In genomic region chr6:158815379-158815724, GRCh38 we compare ENCODE assay signal across 1 cellular context.
TF ChIP-seq lines count a peak whose summit lies in the region.

No MANE protein-coding gene starts in this region.

TF ChIP-seq in HepG2, 621 proteins besides CTCF, POLR2A, EP300 and RAD21 (continued from another document and continues in another):
- no peak for TF ChIP-seq ZNF549 (CRISPR knock-in tag; IDR thresholded peaks at IDR 0.05)
- TF ChIP-seq ZNF547 (CRISPR knock-in tag; IDR thresholded peaks at IDR 0.05): no peak
- no peak for TF ChIP-seq ATAD3A (CRISPR knock-in tag; IDR thresholded peaks at IDR 0.05)
- no peak; the same call in 1 of the 2 replicates for TF ChIP-seq ZNF460 (CRISPR knock-in tag; IDR thresholded peaks at IDR 0.05; ENCODE audit: borderline replicate concordance)
- no peak for TF ChIP-seq TFDP2 (CRISPR knock-in tag; IDR thresholded peaks at IDR 0.05)
- TF ChIP-seq, protein P1, sequence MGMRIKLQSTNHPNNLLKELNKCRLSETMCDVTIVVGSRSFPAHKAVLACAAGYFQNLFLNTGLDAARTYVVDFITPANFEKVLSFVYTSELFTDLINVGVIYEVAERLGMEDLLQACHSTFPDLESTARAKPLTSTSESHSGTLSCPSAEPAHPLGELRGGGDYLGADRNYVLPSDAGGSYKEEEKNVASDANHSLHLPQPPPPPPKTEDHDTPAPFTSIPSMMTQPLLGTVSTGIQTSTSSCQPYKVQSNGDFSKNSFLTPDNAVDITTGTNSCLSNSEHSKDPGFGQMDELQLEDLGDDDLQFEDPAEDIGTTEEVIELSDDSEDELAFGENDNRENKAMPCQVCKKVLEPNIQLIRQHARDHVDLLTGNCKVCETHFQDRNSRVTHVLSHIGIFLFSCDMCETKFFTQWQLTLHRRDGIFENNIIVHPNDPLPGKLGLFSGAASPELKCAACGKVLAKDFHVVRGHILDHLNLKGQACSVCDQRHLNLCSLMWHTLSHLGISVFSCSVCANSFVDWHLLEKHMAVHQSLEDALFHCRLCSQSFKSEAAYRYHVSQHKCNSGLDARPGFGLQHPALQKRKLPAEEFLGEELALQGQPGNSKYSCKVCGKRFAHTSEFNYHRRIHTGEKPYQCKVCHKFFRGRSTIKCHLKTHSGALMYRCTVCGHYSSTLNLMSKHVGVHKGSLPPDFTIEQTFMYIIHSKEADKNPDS (CRISPR knock-in tag; IDR thresholded peaks at IDR 0.05): no peak
- TF ChIP-seq, protein P2, sequence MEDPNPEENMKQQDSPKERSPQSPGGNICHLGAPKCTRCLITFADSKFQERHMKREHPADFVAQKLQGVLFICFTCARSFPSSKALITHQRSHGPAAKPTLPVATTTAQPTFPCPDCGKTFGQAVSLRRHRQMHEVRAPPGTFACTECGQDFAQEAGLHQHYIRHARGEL (CRISPR knock-in tag; IDR thresholded peaks at IDR 0.05): no peak
- no peak for TF ChIP-seq PCBP2 (optimal IDR thresholded peaks at IDR 0.05; ENCODE audit: low read depth, low read length, poor library complexity, severe bottlenecking)
- TF ChIP-seq, protein P3, sequence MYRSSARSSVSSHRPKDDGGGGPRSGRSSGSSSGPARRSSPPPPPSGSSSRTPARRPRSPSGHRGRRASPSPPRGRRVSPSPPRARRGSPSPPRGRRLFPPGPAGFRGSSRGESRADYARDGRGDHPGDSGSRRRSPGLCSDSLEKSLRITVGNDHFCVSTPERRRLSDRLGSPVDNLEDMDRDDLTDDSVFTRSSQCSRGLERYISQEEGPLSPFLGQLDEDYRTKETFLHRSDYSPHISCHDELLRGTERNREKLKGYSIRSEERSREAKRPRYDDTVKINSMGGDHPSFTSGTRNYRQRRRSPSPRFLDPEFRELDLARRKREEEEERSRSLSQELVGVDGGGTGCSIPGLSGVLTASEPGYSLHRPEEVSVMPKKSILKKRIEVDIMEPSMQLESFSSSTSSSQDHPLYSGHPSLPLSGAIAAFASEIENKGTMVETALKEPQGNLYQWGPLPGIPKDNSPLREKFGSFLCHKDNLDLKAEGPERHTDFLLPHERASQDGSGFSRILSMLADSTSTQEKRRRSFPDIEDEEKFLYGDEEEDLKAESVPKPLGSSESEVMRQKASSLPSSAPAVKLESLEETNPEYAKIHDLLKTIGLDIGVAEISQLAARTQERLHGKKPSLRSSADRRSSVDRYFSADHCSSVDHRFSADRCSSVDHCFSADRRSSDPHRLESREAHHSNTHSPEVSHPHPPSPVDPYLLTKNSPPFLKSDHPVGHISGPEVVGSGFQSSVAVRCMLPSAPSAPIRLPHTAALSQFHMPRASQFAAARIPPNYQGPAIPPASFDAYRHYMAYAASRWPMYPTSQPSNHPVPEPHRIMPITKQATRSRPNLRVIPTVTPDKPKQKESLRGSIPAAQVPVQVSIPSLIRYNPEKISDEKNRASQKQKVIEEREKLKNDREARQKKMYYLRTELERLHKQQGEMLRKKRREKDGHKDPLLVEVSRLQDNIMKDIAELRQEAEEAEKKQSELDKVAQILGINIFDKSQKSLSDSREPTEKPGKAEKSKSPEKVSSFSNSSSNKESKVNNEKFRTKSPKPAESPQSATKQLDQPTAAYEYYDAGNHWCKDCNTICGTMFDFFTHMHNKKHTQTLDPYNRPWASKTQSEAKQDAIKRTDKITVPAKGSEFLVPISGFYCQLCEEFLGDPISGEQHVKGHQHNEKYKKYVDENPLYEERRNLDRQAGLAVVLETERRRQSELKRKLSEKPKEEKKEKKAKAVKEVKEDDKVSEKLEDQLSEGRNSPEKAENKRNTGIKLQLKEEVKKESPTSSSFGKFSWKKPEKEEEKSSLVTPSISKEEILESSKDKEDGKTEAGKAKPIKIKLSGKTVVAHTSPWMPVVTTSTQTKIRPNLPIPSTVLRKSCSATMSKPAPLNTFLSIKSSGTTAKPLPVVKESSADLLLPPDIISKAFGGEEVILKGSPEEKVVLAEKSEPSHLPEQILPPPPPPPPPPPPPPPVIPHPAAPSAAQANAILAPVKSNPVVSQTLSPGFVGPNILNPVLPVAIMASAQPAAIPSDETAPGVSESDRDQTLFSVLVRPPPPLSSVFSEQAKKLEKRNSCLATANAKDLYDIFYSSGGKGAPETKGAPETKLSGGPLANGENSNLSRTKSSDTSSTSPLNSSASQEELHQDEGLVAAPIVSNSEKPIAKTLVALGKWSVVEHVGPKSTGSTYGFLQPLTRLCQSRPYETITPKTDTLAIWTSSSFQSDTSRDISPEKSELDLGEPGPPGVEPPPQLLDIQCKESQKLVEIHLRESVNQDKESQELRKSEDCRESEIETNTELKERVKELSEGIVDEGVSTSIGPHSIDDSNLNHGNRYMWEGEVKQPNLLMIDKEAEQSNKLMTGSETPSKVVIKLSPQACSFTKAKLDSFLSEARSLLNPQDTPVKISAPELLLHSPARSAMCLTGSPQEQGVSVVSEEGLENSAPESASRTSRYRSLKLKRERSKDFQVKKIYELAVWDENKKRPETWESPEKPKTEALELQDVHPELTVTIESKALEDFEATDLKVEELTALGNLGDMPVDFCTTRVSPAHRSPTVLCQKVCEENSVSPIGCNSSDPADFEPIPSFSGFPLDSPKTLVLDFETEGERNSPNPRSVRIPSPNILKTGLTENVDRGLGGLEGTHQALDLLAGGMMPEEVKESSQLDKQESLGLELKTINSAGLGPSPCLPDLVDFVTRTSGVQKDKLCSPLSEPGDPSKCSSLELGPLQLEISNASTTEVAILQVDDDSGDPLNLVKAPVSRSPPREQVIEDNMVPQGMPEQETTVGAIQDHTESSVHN (CRISPR knock-in tag; IDR thresholded peaks at IDR 0.05): no peak
- TF ChIP-seq MBD4 (IDR thresholded peaks at IDR 0.05; ENCODE audit: borderline replicate concordance, low read length): no peak
- TF ChIP-seq ARNT2 (CRISPR knock-in tag; IDR thresholded peaks at IDR 0.05; ENCODE audit: low read depth): no peak
- TF ChIP-seq ZBTB43 (CRISPR knock-in tag; conservative IDR thresholded peaks at IDR 0.05): no peak
- TF ChIP-seq MIXL1 (CRISPR knock-in tag; IDR thresholded peaks at IDR 0.05): 0 out of 2 replicates have a peak, but pooled peaks have one; percentile 23
- no peak for TF ChIP-seq ZNF292 (CRISPR knock-in tag; IDR thresholded peaks at IDR 0.05; ENCODE audit: borderline replicate concordance, low read depth)
- TF ChIP-seq ZNF232 (CRISPR knock-in tag; IDR thresholded peaks at IDR 0.05; ENCODE audit: borderline replicate concordance): no peak
- TF ChIP-seq ZNF776 (CRISPR knock-in tag; IDR thresholded peaks at IDR 0.05): no peak
- no peak for TF ChIP-seq ESRRA (CRISPR knock-in tag; IDR thresholded peaks at IDR 0.05; ENCODE audit: low read depth)
- TF ChIP-seq ZNF264 (CRISPR knock-in tag; IDR thresholded peaks at IDR 0.05): peak; percentile 60; the same call in 1 of the 2 replicates
- no peak for TF ChIP-seq ZBTB1 (CRISPR knock-in tag; IDR thresholded peaks at IDR 0.05; ENCODE audit: borderline replicate concordance)
- no peak for TF ChIP-seq ZNF3 (CRISPR knock-in tag; IDR thresholded peaks at IDR 0.05)
- TF ChIP-seq RBAK (CRISPR knock-in tag; IDR thresholded peaks at IDR 0.05): no peak
- TF ChIP-seq, protein P4, sequence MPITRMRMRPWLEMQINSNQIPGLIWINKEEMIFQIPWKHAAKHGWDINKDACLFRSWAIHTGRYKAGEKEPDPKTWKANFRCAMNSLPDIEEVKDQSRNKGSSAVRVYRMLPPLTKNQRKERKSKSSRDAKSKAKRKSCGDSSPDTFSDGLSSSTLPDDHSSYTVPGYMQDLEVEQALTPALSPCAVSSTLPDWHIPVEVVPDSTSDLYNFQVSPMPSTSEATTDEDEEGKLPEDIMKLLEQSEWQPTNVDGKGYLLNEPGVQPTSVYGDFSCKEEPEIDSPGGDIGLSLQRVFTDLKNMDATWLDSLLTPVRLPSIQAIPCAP (CRISPR knock-in tag; IDR thresholded peaks at IDR 0.05; ENCODE audit: low read depth): no peak
- TF ChIP-seq ZNF431 (CRISPR knock-in tag; IDR thresholded peaks at IDR 0.05; ENCODE audit: borderline replicate concordance, low read depth): no peak
- TF ChIP-seq TBP (CRISPR knock-in tag; IDR thresholded peaks at IDR 0.05): no peak
- no peak for TF ChIP-seq ZNF10 (CRISPR knock-in tag; IDR thresholded peaks at IDR 0.05; ENCODE audit: borderline replicate concordance, low read depth)
- peak; percentile 54; the same call in 1 of the 2 replicates for TF ChIP-seq HNF4G (IDR thresholded peaks at IDR 0.05; ENCODE audit: borderline replicate concordance, low read depth, low read length)
- TF ChIP-seq HNF4G (CRISPR knock-in tag; IDR thresholded peaks at IDR 0.05; ENCODE audit: borderline replicate concordance, low read depth): no peak
- no peak for TF ChIP-seq ZBTB46 (CRISPR knock-in tag; IDR thresholded peaks at IDR 0.05; ENCODE audit: borderline replicate concordance)
- TF ChIP-seq, protein P5, sequence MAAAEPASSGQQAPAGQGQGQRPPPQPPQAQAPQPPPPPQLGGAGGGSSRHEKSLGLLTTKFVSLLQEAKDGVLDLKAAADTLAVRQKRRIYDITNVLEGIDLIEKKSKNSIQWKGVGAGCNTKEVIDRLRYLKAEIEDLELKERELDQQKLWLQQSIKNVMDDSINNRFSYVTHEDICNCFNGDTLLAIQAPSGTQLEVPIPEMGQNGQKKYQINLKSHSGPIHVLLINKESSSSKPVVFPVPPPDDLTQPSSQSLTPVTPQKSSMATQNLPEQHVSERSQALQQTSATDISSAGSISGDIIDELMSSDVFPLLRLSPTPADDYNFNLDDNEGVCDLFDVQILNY (CRISPR knock-in tag; conservative IDR thresholded peaks at IDR 0.05): no peak
- TF ChIP-seq NFAT5 (CRISPR knock-in tag; IDR thresholded peaks at IDR 0.05): no peak
- TF ChIP-seq SPEN (CRISPR knock-in tag; IDR thresholded peaks at IDR 0.05; ENCODE audit: low read depth): no peak
- no peak for TF ChIP-seq HINFP (CRISPR knock-in tag; IDR thresholded peaks at IDR 0.05; ENCODE audit: low read depth)
